1 cellular context compared by ENCODE assay signal in genomic region chr18:12702221-12703095, GRCh38.
TF ChIP-seq lines count a peak whose summit lies in the region.

A gene with protein sequence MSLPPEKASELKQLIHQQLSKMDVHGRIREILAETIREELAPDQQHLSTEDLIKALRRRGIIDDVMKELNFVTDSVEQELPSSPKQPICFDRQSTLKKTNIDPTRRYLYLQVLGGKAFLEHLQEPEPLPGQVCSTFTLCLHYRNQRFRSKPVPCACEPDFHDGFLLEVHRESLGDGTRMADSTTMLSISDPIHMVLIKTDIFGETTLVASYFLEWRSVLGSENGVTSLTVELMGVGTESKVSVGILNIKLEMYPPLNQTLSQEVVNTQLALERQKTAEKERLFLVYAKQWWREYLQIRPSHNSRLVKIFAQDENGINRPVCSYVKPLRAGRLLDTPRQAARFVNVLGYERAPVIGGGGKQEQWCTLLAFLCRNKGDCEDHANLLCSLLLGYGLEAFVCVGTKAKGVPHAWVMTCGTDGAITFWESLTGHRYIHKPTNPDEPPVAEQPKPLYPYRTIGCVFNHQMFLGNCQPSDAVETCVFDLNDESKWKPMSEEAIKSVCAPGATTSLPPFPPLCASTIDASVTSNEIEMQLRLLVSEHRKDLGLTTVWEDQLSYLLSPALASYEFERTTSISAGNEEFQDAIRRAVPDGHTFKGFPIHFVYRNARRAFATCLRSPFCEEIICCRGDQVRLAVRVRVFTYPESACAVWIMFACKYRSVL (minus strand): TSS chr18:12702723. CDS start chr18:12702548, 175 bp downstream.
TSS of gene PSMG2 (plus strand) at chr18:12703042. CDS start at chr18:12703108, 66 bp downstream.

TF ChIP-seq in GM12878, 131 proteins besides CTCF, POLR2A, EP300 and RAD21 (continued from another document and continues in another):
- TF ChIP-seq ELK1 (IDR thresholded peaks at IDR 0.05; ENCODE audit: low read depth, low read length) (peak; percentile 65), GATAD2B (conservative IDR thresholded peaks at IDR 0.05; ENCODE audit: low read depth) (peak; percentile 87), SRF (IDR thresholded peaks at IDR 0.05; ENCODE audit: low read depth in 2 of 2, low read length in 2 of 2) (peak in 1 of 2 experiments; percentile 65; a peak in 1 of 4 replicates), NFYA (IDR thresholded peaks at IDR 0.05; ENCODE audit: borderline replicate concordance, low read depth, low read length) (no peak), JUND (IDR thresholded peaks at IDR 0.05; ENCODE audit: low read depth, low read length) (no peak), HDAC6 (IDR thresholded peaks at IDR 0.05; ENCODE audit: unreplicated experiment) (no peak), LARP7 (IDR thresholded peaks at IDR 0.05) (peak; percentile 62; the same call in 1 of the 2 replicates), TCF3 (IDR thresholded peaks at IDR 0.05; ENCODE audit: borderline replicate concordance, insufficient read depth, low read depth, low read length) (peak; percentile 46; the same call in 1 of the 2 replicates), PAX5 (IDR thresholded peaks at IDR 0.05; ENCODE audit: borderline replicate concordance, low read depth, low read length) (0 out of 2 replicates have a peak, but pooled peaks have one; percentile 28), PAX8 (IDR thresholded peaks at IDR 0.05) (no peak), EED (IDR thresholded peaks at IDR 0.05; ENCODE audit: low read depth) (no peak), CEBPB (IDR thresholded peaks at IDR 0.05; ENCODE audit: borderline replicate concordance in 1 of 2, low read depth in 2 of 2, low read length in 2 of 2) (no peak), KLF5 (IDR thresholded peaks at IDR 0.05; ENCODE audit: partially characterized antibody) (peak; percentile 63), DPF2 (IDR thresholded peaks at IDR 0.05) (peak; percentile 49; the same call in 1 of the 2 replicates), SIN3A (IDR thresholded peaks at IDR 0.05; ENCODE audit: low read depth, low read length) (peak; percentile 40; the same call in 1 of the 2 replicates), MEF2B (IDR thresholded peaks at IDR 0.05; ENCODE audit: partially characterized antibody, poor library complexity, severe bottlenecking) (peak; percentile 96), CHD1 (IDR thresholded peaks at IDR 0.05; ENCODE audit: low read depth, low read length) (0 out of 2 replicates have a peak, but pooled peaks have one; percentile 48), BHLHE40 (IDR thresholded peaks at IDR 0.05; ENCODE audit: borderline replicate concordance in 1 of 2, low read depth in 2 of 2, low read length in 1 of 2) (peak; percentile 28 to 62; a peak in 1 of 4 replicates), ZNF207 (IDR thresholded peaks at IDR 0.05; ENCODE audit: borderline replicate concordance) (peak; percentile 99), ZBED1 (IDR thresholded peaks at IDR 0.05; ENCODE audit: borderline replicate concordance) (no peak), HCFC1 (IDR thresholded peaks at IDR 0.05; ENCODE audit: low read length) (peak; percentile 65), JUNB (IDR thresholded peaks at IDR 0.05) (no peak), BACH1 (IDR thresholded peaks at IDR 0.05; ENCODE audit: borderline replicate concordance) (0 out of 2 replicates have a peak, but pooled peaks have one; percentile 34), EGR1 (IDR thresholded peaks at IDR 0.05; ENCODE audit: borderline replicate concordance in 1 of 2, low read depth in 2 of 2, low read length in 2 of 2) (no peak), CHD2 (IDR thresholded peaks at IDR 0.05; ENCODE audit: borderline replicate concordance, low read depth, low read length) (peak; percentile 96), MXI1 (IDR thresholded peaks at IDR 0.05; ENCODE audit: low read depth, low read length) (peak; percentile 64), BRCA1 (IDR thresholded peaks at IDR 0.05; ENCODE audit: low read depth, low read length) (peak; percentile 55; the same call in 1 of the 2 replicates), ESRRA (IDR thresholded peaks at IDR 0.05; ENCODE audit: low read length) (no peak), CREM (IDR thresholded peaks at IDR 0.05; ENCODE audit: low read depth) (peak; percentile 75), POLR2AphosphoS2 (IDR thresholded peaks at IDR 0.05; ENCODE audit: low read depth, low read length) (peak; percentile 60; the same call in 1 of the 2 replicates), CREB1 (IDR thresholded peaks at IDR 0.05; ENCODE audit: low read depth) (peak; percentile 77), PML (IDR thresholded peaks at IDR 0.05; ENCODE audit: low read length) (peak; percentile 75), ASH2L (IDR thresholded peaks at IDR 0.05; ENCODE audit: borderline replicate concordance, low read depth) (peak; percentile 57; the same call in 1 of the 2 replicates), YY1 (IDR thresholded peaks at IDR 0.05; ENCODE audit: low read depth, low read length) (peak; percentile 57; the same call in 1 of the 2 replicates), RBBP5 (conservative IDR thresholded peaks at IDR 0.05) (peak; percentile 35; the same call in 1 of the 2 replicates), CBFB (IDR thresholded peaks at IDR 0.05; ENCODE audit: low read depth) (peak; percentile 88), SPI1 (IDR thresholded peaks at IDR 0.05; ENCODE audit: borderline replicate concordance, insufficient read depth, low read depth, low read length) (peak; percentile 19; the same call in 1 of the 2 replicates), TCF12 (IDR thresholded peaks at IDR 0.05; ENCODE audit: low read depth, low read length) (peak; percentile 38; the same call in 1 of the 2 replicates), RB1 (IDR thresholded peaks at IDR 0.05; ENCODE audit: borderline replicate concordance) (peak; percentile 93; the same call in 1 of the 2 replicates), SKIL (IDR thresholded peaks at IDR 0.05; ENCODE audit: low read depth, poor library complexity, severe bottlenecking) (no peak)
- TF ChIP-seq, protein P1, sequence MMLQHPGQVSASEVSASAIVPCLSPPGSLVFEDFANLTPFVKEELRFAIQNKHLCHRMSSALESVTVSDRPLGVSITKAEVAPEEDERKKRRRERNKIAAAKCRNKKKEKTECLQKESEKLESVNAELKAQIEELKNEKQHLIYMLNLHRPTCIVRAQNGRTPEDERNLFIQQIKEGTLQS (IDR thresholded peaks at IDR 0.05; ENCODE audit: borderline replicate concordance, extremely low read depth, low read depth, low read length), result no peak
- TF ChIP-seq, protein P2, sequence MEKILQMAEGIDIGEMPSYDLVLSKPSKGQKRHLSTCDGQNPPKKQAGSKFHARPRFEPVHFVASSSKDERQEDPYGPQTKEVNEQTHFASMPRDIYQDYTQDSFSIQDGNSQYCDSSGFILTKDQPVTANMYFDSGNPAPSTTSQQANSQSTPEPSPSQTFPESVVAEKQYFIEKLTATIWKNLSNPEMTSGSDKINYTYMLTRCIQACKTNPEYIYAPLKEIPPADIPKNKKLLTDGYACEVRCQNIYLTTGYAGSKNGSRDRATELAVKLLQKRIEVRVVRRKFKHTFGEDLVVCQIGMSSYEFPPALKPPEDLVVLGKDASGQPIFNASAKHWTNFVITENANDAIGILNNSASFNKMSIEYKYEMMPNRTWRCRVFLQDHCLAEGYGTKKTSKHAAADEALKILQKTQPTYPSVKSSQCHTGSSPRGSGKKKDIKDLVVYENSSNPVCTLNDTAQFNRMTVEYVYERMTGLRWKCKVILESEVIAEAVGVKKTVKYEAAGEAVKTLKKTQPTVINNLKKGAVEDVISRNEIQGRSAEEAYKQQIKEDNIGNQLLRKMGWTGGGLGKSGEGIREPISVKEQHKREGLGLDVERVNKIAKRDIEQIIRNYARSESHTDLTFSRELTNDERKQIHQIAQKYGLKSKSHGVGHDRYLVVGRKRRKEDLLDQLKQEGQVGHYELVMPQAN (conservative IDR thresholded peaks at IDR 0.05), result peak; percentile 85
- TF ChIP-seq, protein P3, sequence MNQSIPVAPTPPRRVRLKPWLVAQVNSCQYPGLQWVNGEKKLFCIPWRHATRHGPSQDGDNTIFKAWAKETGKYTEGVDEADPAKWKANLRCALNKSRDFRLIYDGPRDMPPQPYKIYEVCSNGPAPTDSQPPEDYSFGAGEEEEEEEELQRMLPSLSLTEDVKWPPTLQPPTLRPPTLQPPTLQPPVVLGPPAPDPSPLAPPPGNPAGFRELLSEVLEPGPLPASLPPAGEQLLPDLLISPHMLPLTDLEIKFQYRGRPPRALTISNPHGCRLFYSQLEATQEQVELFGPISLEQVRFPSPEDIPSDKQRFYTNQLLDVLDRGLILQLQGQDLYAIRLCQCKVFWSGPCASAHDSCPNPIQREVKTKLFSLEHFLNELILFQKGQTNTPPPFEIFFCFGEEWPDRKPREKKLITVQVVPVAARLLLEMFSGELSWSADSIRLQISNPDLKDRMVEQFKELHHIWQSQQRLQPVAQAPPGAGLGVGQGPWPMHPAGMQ (IDR thresholded peaks at IDR 0.05; ENCODE audit: borderline replicate concordance), result peak; percentile 98
- TF ChIP-seq, protein P4, sequence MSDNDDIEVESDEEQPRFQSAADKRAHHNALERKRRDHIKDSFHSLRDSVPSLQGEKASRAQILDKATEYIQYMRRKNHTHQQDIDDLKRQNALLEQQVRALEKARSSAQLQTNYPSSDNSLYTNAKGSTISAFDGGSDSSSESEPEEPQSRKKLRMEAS (IDR thresholded peaks at IDR 0.05; ENCODE audit: low read depth, low read length), result peak; percentile 83
- TF ChIP-seq, protein P5, sequence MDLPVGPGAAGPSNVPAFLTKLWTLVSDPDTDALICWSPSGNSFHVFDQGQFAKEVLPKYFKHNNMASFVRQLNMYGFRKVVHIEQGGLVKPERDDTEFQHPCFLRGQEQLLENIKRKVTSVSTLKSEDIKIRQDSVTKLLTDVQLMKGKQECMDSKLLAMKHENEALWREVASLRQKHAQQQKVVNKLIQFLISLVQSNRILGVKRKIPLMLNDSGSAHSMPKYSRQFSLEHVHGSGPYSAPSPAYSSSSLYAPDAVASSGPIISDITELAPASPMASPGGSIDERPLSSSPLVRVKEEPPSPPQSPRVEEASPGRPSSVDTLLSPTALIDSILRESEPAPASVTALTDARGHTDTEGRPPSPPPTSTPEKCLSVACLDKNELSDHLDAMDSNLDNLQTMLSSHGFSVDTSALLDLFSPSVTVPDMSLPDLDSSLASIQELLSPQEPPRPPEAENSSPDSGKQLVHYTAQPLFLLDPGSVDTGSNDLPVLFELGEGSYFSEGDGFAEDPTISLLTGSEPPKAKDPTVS (IDR thresholded peaks at IDR 0.05; ENCODE audit: low read depth, low read length), result peak; percentile 67; the same call in 1 of the 2 replicates
- TF ChIP-seq, protein P6, sequence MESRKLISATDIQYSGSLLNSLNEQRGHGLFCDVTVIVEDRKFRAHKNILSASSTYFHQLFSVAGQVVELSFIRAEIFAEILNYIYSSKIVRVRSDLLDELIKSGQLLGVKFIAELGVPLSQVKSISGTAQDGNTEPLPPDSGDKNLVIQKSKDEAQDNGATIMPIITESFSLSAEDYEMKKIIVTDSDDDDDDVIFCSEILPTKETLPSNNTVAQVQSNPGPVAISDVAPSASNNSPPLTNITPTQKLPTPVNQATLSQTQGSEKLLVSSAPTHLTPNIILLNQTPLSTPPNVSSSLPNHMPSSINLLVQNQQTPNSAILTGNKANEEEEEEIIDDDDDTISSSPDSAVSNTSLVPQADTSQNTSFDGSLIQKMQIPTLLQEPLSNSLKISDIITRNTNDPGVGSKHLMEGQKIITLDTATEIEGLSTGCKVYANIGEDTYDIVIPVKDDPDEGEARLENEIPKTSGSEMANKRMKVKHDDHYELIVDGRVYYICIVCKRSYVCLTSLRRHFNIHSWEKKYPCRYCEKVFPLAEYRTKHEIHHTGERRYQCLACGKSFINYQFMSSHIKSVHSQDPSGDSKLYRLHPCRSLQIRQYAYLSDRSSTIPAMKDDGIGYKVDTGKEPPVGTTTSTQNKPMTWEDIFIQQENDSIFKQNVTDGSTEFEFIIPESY (IDR thresholded peaks at IDR 0.05), result peak; percentile 92
- TF ChIP-seq, protein P7, sequence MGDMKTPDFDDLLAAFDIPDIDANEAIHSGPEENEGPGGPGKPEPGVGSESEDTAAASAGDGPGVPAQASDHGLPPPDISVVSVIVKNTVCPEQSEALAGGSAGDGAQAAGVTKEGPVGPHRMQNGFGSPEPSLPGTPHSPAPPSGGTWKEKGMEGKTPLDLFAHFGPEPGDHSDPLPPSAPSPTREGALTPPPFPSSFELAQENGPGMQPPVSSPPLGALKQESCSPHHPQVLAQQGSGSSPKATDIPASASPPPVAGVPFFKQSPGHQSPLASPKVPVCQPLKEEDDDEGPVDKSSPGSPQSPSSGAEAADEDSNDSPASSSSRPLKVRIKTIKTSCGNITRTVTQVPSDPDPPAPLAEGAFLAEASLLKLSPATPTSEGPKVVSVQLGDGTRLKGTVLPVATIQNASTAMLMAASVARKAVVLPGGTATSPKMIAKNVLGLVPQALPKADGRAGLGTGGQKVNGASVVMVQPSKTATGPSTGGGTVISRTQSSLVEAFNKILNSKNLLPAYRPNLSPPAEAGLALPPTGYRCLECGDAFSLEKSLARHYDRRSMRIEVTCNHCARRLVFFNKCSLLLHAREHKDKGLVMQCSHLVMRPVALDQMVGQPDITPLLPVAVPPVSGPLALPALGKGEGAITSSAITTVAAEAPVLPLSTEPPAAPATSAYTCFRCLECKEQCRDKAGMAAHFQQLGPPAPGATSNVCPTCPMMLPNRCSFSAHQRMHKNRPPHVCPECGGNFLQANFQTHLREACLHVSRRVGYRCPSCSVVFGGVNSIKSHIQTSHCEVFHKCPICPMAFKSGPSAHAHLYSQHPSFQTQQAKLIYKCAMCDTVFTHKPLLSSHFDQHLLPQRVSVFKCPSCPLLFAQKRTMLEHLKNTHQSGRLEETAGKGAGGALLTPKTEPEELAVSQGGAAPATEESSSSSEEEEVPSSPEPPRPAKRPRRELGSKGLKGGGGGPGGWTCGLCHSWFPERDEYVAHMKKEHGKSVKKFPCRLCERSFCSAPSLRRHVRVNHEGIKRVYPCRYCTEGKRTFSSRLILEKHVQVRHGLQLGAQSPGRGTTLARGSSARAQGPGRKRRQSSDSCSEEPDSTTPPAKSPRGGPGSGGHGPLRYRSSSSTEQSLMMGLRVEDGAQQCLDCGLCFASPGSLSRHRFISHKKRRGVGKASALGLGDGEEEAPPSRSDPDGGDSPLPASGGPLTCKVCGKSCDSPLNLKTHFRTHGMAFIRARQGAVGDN (IDR thresholded peaks at IDR 0.05), result peak; percentile 60; the same call in 1 of the 2 replicates
